Comparison of ENCODE assay signal across 23 cellular contexts in genomic region chr2:6823111-6823510, GRCh38. TPM values are rescaled to one million over a fixed set of nuclear protein-coding genes. Genes with fewer than 3 reads are reported as not detected.
A peak's percentile ranks its signal among the peaks of the same experiment; 100 is the strongest.
DNase-seq lines count a peak whose midpoint lies in the region; ATAC-seq, FAIRE-seq and TF ChIP-seq lines count a peak whose summit lies in the region.
"Had no signal": no experiment of that assay in that cellular context is flagged by ENCODE, and none has a peak within 500 bp of the region (broad histone marks: within the 10 kb centered on the region; RNA-seq: fewer than 3 reads in every experiment).

No MANE protein-coding gene starts in this region.

- H4K8ac ChIP-seq in trophoblast cell (ENCODE audit: low read depth, low read length): no peak overlapping the region

- no peaks in the 10 kb centered on the region for H3K36me3 Mint-ChIP-seq in astrocyte (ENCODE audit: low read depth, unreplicated experiment)
- H3K36me3 Mint-ChIP-seq: naive thymus-derived CD8-positive, alpha-beta T cell had no signal

- H4K20me1 ChIP-seq in astrocyte (ENCODE audit: insufficient read depth, low read length): no peaks in the 10 kb centered on the region

- H3K4me1 ChIP-seq in astrocyte (ENCODE audit: insufficient read depth, low read length) (no peaks in the 10 kb centered on the region), trophoblast cell (ENCODE audit: control insufficient read depth in 1 of 2, insufficient read depth in 2 of 2, low read length in 2 of 2) (peaks cover 7 to 12% of the 10 kb centered on the region in 2 experiments)
- H3K4me1 ChIP-seq: psoas muscle, thyroid gland had no signal

- no peak overlapping the region for H4K12ac ChIP-seq in trophoblast cell (ENCODE audit: low read depth, low read length)

- peak; percentile 71 for DNase-seq in EL
- peak; percentile 64 for DNase-seq in astrocyte (ENCODE audit: low read depth)
- DNase-seq in fibroblast of peridontal ligament (ENCODE audit: extremely low read depth): peak; percentile 50
- DNase-seq in trophoblast cell: peak in 1 of 2 donors; percentile 23
- no peak for DNase-seq in sciatic nerve (ENCODE audit: low spot score)
- DNase-seq: BE2C; dorsolateral prefrontal cortex; glutamatergic neuron; left colon; naive thymus-derived CD8-positive, alpha-beta T cell; NCI-H1417 treated with DMSO at 0.1 percent for 48 hours; NCI-H524 treated with DMSO at 0.1 percent for 48 hours; psoas muscle; stimulated activated CD4-positive, alpha-beta T cell treated with anti-CD3 and anti-CD28 coated beads, Interleukin-2, amount 100 ng/mL, for 48 hours; stimulated activated naive CD4-positive, alpha-beta T cell treated with Interleukin-2 at 50 U/mL for 16 hours; thyroid gland had no signal

- H3K4me1 Mint-ChIP-seq in astrocyte (ENCODE audit: low read depth, unreplicated experiment): peaks cover 11% of the 10 kb centered on the region

- no peak overlapping the region for H2BK120ac ChIP-seq in trophoblast cell (ENCODE audit: insufficient read depth, low read length, poor library complexity)

- H3K4me3 Mint-ChIP-seq in astrocyte (ENCODE audit: unreplicated experiment): no peak overlapping the region
- H3K4me3 Mint-ChIP-seq: naive thymus-derived CD8-positive, alpha-beta T cell had no signal

- peak overlapping the region; percentile 20 for H3K9ac ChIP-seq in astrocyte (ENCODE audit: low read length)
- H3K9ac ChIP-seq in trophoblast cell (ENCODE audit: low read length): no peak overlapping the region

- H3K9me3 ChIP-seq in astrocyte (ENCODE audit: insufficient read depth, low read depth, low read length) (no peaks in the 10 kb centered on the region), trophoblast cell (ENCODE audit: insufficient read depth, low read depth, low read length) (peaks cover 2% of the 10 kb centered on the region)
- H3K9me3 ChIP-seq: BE2C, psoas muscle, thyroid gland had no signal

- H3K79me1 ChIP-seq in trophoblast cell (ENCODE audit: low read length): peaks cover 11% of the 10 kb centered on the region

- H2AK5ac ChIP-seq in trophoblast cell (ENCODE audit: low read length): no peak overlapping the region

- no peak overlapping the region for H3K4ac ChIP-seq in trophoblast cell (ENCODE audit: low read depth, low read length)

- TF ChIP-seq CTCF in astrocyte (IDR thresholded peaks at IDR 0.05; ENCODE audit: insufficient read depth, low read depth, low read length): no peak

- H3K4me2 ChIP-seq in astrocyte (ENCODE audit: low read length) (peak overlapping the region; percentile 59), trophoblast cell (ENCODE audit: low read length) (no peak overlapping the region)

- no peaks in the 10 kb centered on the region for H3K27me3 ChIP-seq in astrocyte (ENCODE audit: insufficient read depth, low read length)
- no peaks in the 10 kb centered on the region for H3K27me3 ChIP-seq in trophoblast cell (ENCODE audit: insufficient read depth, low read length)
- H3K27me3 ChIP-seq: BE2C, cardiac muscle cell, thyroid gland had no signal

- H3K79me2 ChIP-seq in astrocyte (ENCODE audit: insufficient read depth, low read length) (no peaks in the 10 kb centered on the region), trophoblast cell (ENCODE audit: control insufficient read depth, insufficient read depth, low read length, poor library complexity) (no peaks in the 10 kb centered on the region)

- H3K36me3 ChIP-seq in astrocyte (ENCODE audit: insufficient read depth, low read length) (no peaks in the 10 kb centered on the region), trophoblast cell (ENCODE audit: control insufficient read depth in 1 of 2, insufficient read depth in 2 of 2, low read length in 2 of 2) (no peaks in the 10 kb centered on the region)
- H3K36me3 ChIP-seq: BE2C, cardiac muscle cell, thyroid gland had no signal

- H3K4me3 ChIP-seq in astrocyte (ENCODE audit: insufficient read depth, low read depth, low read length) (no peak overlapping the region), trophoblast cell (ENCODE audit: low read depth, low read length) (no peak overlapping the region)
- H3K4me3 ChIP-seq: cardiac muscle cell, dorsolateral prefrontal cortex, psoas muscle, skin epidermis, thyroid gland had no signal

- H3K9me3 Mint-ChIP-seq in astrocyte (ENCODE audit: unreplicated experiment): peaks cover 2% of the 10 kb centered on the region
- H3K9me3 Mint-ChIP-seq: naive thymus-derived CD8-positive, alpha-beta T cell had no signal

- H2AFZ ChIP-seq in astrocyte (ENCODE audit: low read depth, low read length) (peak overlapping the region; percentile 50), trophoblast cell (ENCODE audit: insufficient read depth, low read length, poor library complexity) (no peak overlapping the region)

- peak overlapping the region; percentile 88 for H2BK5ac ChIP-seq in trophoblast cell (ENCODE audit: low read depth, low read length, poor library complexity)

- H3K27ac Mint-ChIP-seq in astrocyte (ENCODE audit: unreplicated experiment): no peak overlapping the region
- H3K27ac Mint-ChIP-seq: naive thymus-derived CD8-positive, alpha-beta T cell had no signal

- no peak overlapping the region for H3K14ac ChIP-seq in trophoblast cell (ENCODE audit: low read length)

- FAIRE-seq in astrocyte (lab: Jason Lieb, UNC): no peak
- FAIRE-seq: GM18507, TTC549 had no signal

- no peak for ATAC-seq in GM21528 (IDR thresholded peaks at IDR 0.05; ENCODE audit: low FRiP score, unreplicated experiment)
- no peak for ATAC-seq in sciatic nerve
- no peak for ATAC-seq in GM18909 (IDR thresholded peaks at IDR 0.05; ENCODE audit: poor library complexity, unreplicated experiment)
- ATAC-seq: left colon; naive thymus-derived CD8-positive, alpha-beta T cell; psoas muscle had no signal

- no CpG with 5 or more reads among the region's 5 CpGs for WGBS in trophoblast cell (ENCODE audit: extremely low coverage, insufficient coverage, insufficient read length)

- H3K23ac ChIP-seq in trophoblast cell (ENCODE audit: low read length): no peak overlapping the region

- H3K27me3 Mint-ChIP-seq in astrocyte (ENCODE audit: low read depth, unreplicated experiment): no peaks in the 10 kb centered on the region

- intact Hi-C loops in sciatic nerve (cut with DNase I): no loop called here

- H4K91ac ChIP-seq in trophoblast cell (ENCODE audit: low read depth, low read length): no peak overlapping the region

- no peak overlapping the region for H2BK12ac ChIP-seq in trophoblast cell (ENCODE audit: low read length)

- no peak overlapping the region for H3K18ac ChIP-seq in trophoblast cell (ENCODE audit: low read length)

- H3K27ac ChIP-seq in astrocyte (ENCODE audit: low read depth, low read length) (no peak overlapping the region), trophoblast cell (ENCODE audit: low read depth, low read length) (peak overlapping the region; percentile 67)
- H3K27ac ChIP-seq: cardiac muscle cell, dorsolateral prefrontal cortex, epithelial cell of prostate, psoas muscle, skin epidermis, thyroid gland had no signal

RNA-seq across cellular contexts. Expression of gene CMPK2, which starts 42.6 kb away (rescaled TPM):
- 32.5 and 38.6 TPM in 2 replicates for total RNA-seq in astrocyte
- polyA plus RNA-seq in trophoblast cell (2013): 2.1 and 2.2 TPM in 2 replicates
- total RNA-seq in sciatic nerve: 4.1 TPM

RNA-seq across cellular contexts. Expression of gene RSAD2, which starts 54.5 kb away (rescaled TPM):
- total RNA-seq in astrocyte: 9.5 and 11.8 TPM in 2 replicates
- polyA plus RNA-seq in trophoblast cell (2013): 0.51 and 0.55 TPM in 2 replicates
- total RNA-seq in sciatic nerve: 7.5 TPM
